Comparison of ENCODE assay signal across 7 cellular contexts in the genomic region with DNA sequence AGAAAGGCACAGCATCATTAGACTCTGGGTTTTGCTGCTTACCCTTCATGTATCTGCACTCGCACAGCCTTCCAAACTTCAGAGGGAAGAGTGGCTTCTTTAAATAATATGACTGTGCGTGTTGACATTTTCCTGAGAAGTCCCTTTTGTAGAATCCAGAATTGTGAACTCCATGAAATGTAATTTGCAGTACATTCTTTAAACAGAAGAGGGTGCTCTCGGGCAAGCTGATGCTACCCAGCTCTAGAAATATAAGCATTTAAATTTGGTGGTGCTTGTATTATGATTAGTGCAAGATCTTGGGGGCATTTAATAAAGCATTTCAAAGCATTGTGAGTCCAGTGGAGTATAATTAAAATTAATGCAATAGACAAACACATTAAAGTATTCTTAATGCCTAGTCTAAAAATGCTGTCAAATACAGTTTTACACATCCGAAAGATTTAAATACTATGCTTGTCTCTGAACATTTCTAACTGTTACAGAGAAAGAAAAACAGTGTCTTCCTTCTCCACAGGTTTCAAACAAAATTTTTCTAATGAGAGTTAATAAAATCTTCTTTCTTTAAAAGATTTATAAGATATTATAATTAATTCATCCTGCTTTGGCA. TPM values are rescaled to one million over a fixed set of nuclear protein-coding genes. Genes with fewer than 3 reads are reported as not detected.
DNase-seq lines count a peak whose midpoint lies in the region; ATAC-seq and TF ChIP-seq lines count a peak whose summit lies in the region.

No MANE protein-coding gene starts in this region.

- no peaks in the 10 kb centered on the region for H3F3A ChIP-seq in neural progenitor cell (ENCODE audit: low read depth)

- no peak overlapping the region for H2AFZ ChIP-seq in OCI-LY3 (ENCODE audit: low read depth, low read length)
- no peak overlapping the region for H2AFZ ChIP-seq in neural progenitor cell (replicated peaks)

- H3K27me3 ChIP-seq in OCI-LY3 (ENCODE audit: low read depth, low read length) (0 out of 2 replicates have a peak, but pooled peaks cover 10% of the 10 kb centered on the region), endodermal cell (ENCODE audit: control insufficient read depth, insufficient read depth, low read length, poor library complexity, severe bottlenecking) (no peaks in the 10 kb centered on the region), neural progenitor cell (no peaks in the 10 kb centered on the region)

- H3K9me3 ChIP-seq in OCI-LY3 (ENCODE audit: insufficient read depth, low read length) (no peaks in the 10 kb centered on the region), endodermal cell (ENCODE audit: control insufficient read depth, low read length) (no peaks in the 10 kb centered on the region), neural progenitor cell (ENCODE audit: low read depth) (no peaks in the 10 kb centered on the region)

- H3K27ac ChIP-seq in OCI-LY3 (ENCODE audit: low read length) (no peak overlapping the region), endodermal cell (ENCODE audit: low read depth, low read length) (no peak overlapping the region), neural progenitor cell (no peak overlapping the region)

- 42 to 56% methylated on average over 3 to 4 of the region's 4 CpGs for WGBS in endodermal cell (ENCODE audit: insufficient coverage in 1 of 2, insufficient read length in 1 of 2), 2 experiments

- H4K20me1 ChIP-seq in OCI-LY3 (ENCODE audit: insufficient read depth, low read length) (no peaks in the 10 kb centered on the region), neural progenitor cell (ENCODE audit: low read depth) (no peaks in the 10 kb centered on the region)

- H3K4me3 ChIP-seq in OCI-LY3 (ENCODE audit: low read length) (no peak overlapping the region), endodermal cell (ENCODE audit: low read length) (no peak overlapping the region), neural progenitor cell (no peak overlapping the region)

- H3K79me2 ChIP-seq in OCI-LY3 (ENCODE audit: low read length) (no peaks in the 10 kb centered on the region), neural progenitor cell (ENCODE audit: low read depth) (no peaks in the 10 kb centered on the region)

- H3K27me3 Mint-ChIP-seq in endodermal cell (ENCODE audit: insufficient read depth) (no peaks in the 10 kb centered on the region), neural progenitor cell (ENCODE audit: insufficient read depth, low read depth) (no peaks in the 10 kb centered on the region)

- DNase-seq in ELF-1 (ENCODE audit: low read depth, low spot score) (peak; percentile 32), endodermal cell (no peak), neural progenitor cell (ENCODE audit: low spot score) (peak; percentile 54)
- DNase-seq in activated naive CD4-positive, alpha-beta T cell treated with Interleukin-2 at 50 U/mL for 16 hours: no peak

- H3K27ac Mint-ChIP-seq in endodermal cell: no peak overlapping the region
- H3K27ac Mint-ChIP-seq in neural progenitor cell: no peak overlapping the region

- H3K4me1 Mint-ChIP-seq in endodermal cell (no peaks in the 10 kb centered on the region), neural progenitor cell (no peaks in the 10 kb centered on the region)

- no peak overlapping the region for H3K9ac ChIP-seq in OCI-LY3 (ENCODE audit: low read length)
- H3K9ac ChIP-seq in endodermal cell (ENCODE audit: extremely low read depth, low read length, poor library complexity, severe bottlenecking): no peak overlapping the region
- no peak overlapping the region for H3K9ac ChIP-seq in neural progenitor cell

- H3K9me3 Mint-ChIP-seq in endodermal cell (no peaks in the 10 kb centered on the region), neural progenitor cell (no peaks in the 10 kb centered on the region)

- H3K4me1 ChIP-seq in OCI-LY3 (ENCODE audit: low read length) (no peaks in the 10 kb centered on the region), endodermal cell (ENCODE audit: control insufficient read depth, insufficient read depth, low read length) (no peaks in the 10 kb centered on the region), neural progenitor cell (no peaks in the 10 kb centered on the region)

- H3K36me3 Mint-ChIP-seq in endodermal cell (ENCODE audit: low read depth): peaks cover 3% of the 10 kb centered on the region
- peaks cover 5% of the 10 kb centered on the region for H3K36me3 Mint-ChIP-seq in neural progenitor cell

- H3K4me3 Mint-ChIP-seq in endodermal cell (no peak overlapping the region), neural progenitor cell (no peak overlapping the region)

- ATAC-seq in HG03565 (IDR thresholded peaks at IDR 0.05; ENCODE audit: unreplicated experiment) (peak; percentile 53), HG03135 (IDR thresholded peaks at IDR 0.05; ENCODE audit: unreplicated experiment) (no peak)

- TF ChIP-seq CTCF in OCI-LY3 (IDR thresholded peaks at IDR 0.05; ENCODE audit: low read depth, low read length) (peak; percentile 78), endodermal cell (conservative IDR thresholded peaks at IDR 0.05) (peak; percentile 81), neural progenitor cell (IDR thresholded peaks at IDR 0.05) (peak; percentile 89)

- H3K36me3 ChIP-seq in OCI-LY3 (replicated peaks; ENCODE audit: low read depth, low read length) (no peaks in the 10 kb centered on the region), endodermal cell (ENCODE audit: control insufficient read depth, insufficient read depth, low read length) (no peaks in the 10 kb centered on the region), neural progenitor cell (no peaks in the 10 kb centered on the region)

- H3K4me2 ChIP-seq in OCI-LY3 (ENCODE audit: low read length): no peak overlapping the region
- no peak overlapping the region for H3K4me2 ChIP-seq in neural progenitor cell

RNA-seq across cellular contexts. Expression of a gene that starts 17.3 kb away (rescaled TPM):
- not detected for total RNA-seq in endodermal cell
- 1.4 TPM for polyA plus RNA-seq in endodermal cell (2013, experiment 1 of 2)
- polyA plus RNA-seq in endodermal cell (2013, experiment 2 of 2): 1.6 TPM
- 1.6 and 3.7 TPM in 2 replicates for total RNA-seq in neural progenitor cell (ENCODE audit: low replicate concordance)

Comparison
In these comparisons a context has a peak if more than half of its experiments do, and no peak if none do; other contexts are left out.
1. DNase-seq: peak in ELF-1 (single experiment) and neural progenitor cell (single experiment); none in endodermal cell (single experiment) and activated naive CD4-positive, alpha-beta T cell treated with Interleukin-2 at 50 U/mL for 16 hours (single experiment).
2. Peak in every context shown above with its lines, with median percentiles within 50 percentile points of each other: CTCF ChIP-seq.